ENCODE assay signal across 8 cellular contexts in the genomic region with DNA sequence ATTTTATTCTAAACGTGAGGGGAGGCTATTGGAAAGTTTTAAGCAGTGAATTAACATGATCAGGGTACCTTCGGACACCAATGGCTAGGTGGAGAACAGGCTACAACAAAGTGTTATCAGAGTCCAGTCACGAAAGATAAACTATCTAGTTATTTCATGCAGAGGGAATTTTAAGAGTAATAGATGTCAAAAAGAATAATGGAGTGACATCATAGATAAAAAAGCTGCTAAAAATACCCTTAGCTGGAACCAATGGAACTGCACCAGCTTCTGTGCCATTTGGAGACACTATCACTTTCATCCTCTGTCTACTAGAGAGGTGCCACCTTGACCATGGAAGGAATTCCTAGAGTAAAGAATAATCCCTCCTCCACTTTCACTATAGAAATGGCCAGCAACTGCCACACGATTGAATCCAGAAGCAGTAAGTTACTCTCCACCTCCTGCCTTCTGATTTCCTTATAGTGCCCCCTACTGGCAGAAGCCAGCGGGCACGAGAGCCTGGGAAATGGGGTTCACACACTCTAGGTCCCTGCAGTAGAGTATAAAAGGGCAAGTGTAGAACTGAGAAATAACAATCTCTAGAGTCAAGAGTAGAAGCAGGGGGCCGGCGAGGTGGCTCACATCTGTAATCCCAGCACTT. TPM values are rescaled to one million over a fixed set of nuclear protein-coding genes. Genes with fewer than 3 reads are reported as not detected.
DNase-seq lines count a peak whose midpoint lies in the region; ATAC-seq and TF ChIP-seq lines count a peak whose summit lies in the region.

No MANE protein-coding gene starts in this region.

- H3K27ac ChIP-seq in HEK293 (ENCODE audit: extremely low read depth, low read depth, low read length): no peak overlapping the region

- peaks cover 0 to 2% (median 0%) of the 10 kb centered on the region in 5 experiments for H3K9me3 Mint-ChIP-seq in brain

- TF ChIP-seq CTCF in AG09319 (IDR thresholded peaks at IDR 0.05; ENCODE audit: low read depth, low read length) (peak; percentile 24), HEK293 (tag by site-specific recombination; IDR thresholded peaks at IDR 0.05) (0 out of 2 replicates have a peak, but pooled peaks have one; percentile 32), brain (conservative IDR thresholded peaks at IDR 0.05) (peak; percentile 27 to 56)

- POLR2A ChIA-PET in HEK293 (lab: Yijun Ruan, JAX): interaction anchor here (0.9 to 1.3 kb wide), 2 partner anchors 99 to 112 kb away, joined by 4 to 5 read pairs; partner anchors contain the start of gene SLC47A1

- peak overlapping the region in 3 of 5 experiments; percentile 53 to 72 (median 68) for H3K4me3 Mint-ChIP-seq in brain

- peaks cover 53% of the 10 kb centered on the region for H3K4me1 Mint-ChIP-seq in brain

- H3K27ac Mint-ChIP-seq in brain: peak overlapping the region in 3 of 5 experiments; percentile 12 to 82 (median 73)

- no peaks in the 10 kb centered on the region for H3K36me3 Mint-ChIP-seq in brain

- no peaks in the 10 kb centered on the region for H3K36me3 ChIP-seq in HEK293 (ENCODE audit: control insufficient read depth in 2 of 2, insufficient read depth in 1 of 2, low read length in 2 of 2)

- no peak for DNase-seq in AG09319 (ENCODE audit: extremely low read depth, low read depth)
- peak in 4 of 5 experiments; percentile 5 to 64 (median 18) for DNase-seq in T-helper 2 cell
- DNase-seq in lung microvascular endothelial cell (ENCODE audit: low read depth in 2 of 2): peak; percentile 6 to 12
- peak; percentile 20 for DNase-seq in stimulated activated naive CD4-positive, alpha-beta T cell treated with Interleukin-2 at 50 U/mL for 16 hours (lab: John Stamatoyannopoulos, UW)

- H3K9me3 ChIP-seq in HEK293 (ENCODE audit: control insufficient read depth, insufficient read depth, low read depth, low read length): no peaks in the 10 kb centered on the region

- H3K27me3 Mint-ChIP-seq in brain: peaks cover 14% of the 10 kb centered on the region

- no peak for ATAC-seq in GM21619 (IDR thresholded peaks at IDR 0.05; ENCODE audit: unreplicated experiment)
- no peak for ATAC-seq in GM19395 (IDR thresholded peaks at IDR 0.05; ENCODE audit: unreplicated experiment)

- CTCF ChIA-PET in HEK293 (lab: Yijun Ruan, JAX): interaction anchor here (0.5 to 5.1 kb wide), 20 partner anchors 10 to 208 kb away, joined by 3 to 35 read pairs (median 4); no protein-coding TSS in a partner anchor

- peaks cover 31% of the 10 kb centered on the region for H3K4me1 ChIP-seq in HEK293 (ENCODE audit: control insufficient read depth, insufficient read depth, low read length)

- no peak overlapping the region for H3K4me3 ChIP-seq in HEK293 (ENCODE audit: low read depth, low read length)

TF ChIP-seq in HEK293, 187 proteins besides CTCF, POLR2A, EP300 and RAD21:
- TF ChIP-seq ZNF211 (tag by site-specific recombination; IDR thresholded peaks at IDR 0.05; ENCODE audit: low read depth) (no peak), ZNF544 (tag by site-specific recombination; IDR thresholded peaks at IDR 0.05) (no peak), ZBTB26 (tag by site-specific recombination; optimal IDR thresholded peaks at IDR 0.05) (peak; percentile 15), ZNF654 (tag by site-specific recombination; IDR thresholded peaks at IDR 0.05; ENCODE audit: low read depth) (peak; percentile 54), ZNF155 (tag by site-specific recombination; IDR thresholded peaks at IDR 0.05) (no peak), SP7 (tag by site-specific recombination; IDR thresholded peaks at IDR 0.05) (0 out of 2 replicates have a peak, but pooled peaks have one; percentile 12), GFI1B (tag by site-specific recombination; IDR thresholded peaks at IDR 0.05) (no peak), ZNF561 (tag by site-specific recombination; IDR thresholded peaks at IDR 0.05; ENCODE audit: borderline replicate concordance) (0 out of 2 replicates have a peak, but pooled peaks have one; percentile 30), ZNF423 (tag by site-specific recombination; IDR thresholded peaks at IDR 0.05) (no peak), SETDB1 (IDR thresholded peaks at IDR 0.05; ENCODE audit: insufficient read length, low read length) (no peak), ZNF660 (tag by site-specific recombination; IDR thresholded peaks at IDR 0.05) (no peak), OSR2 (tag by site-specific recombination; IDR thresholded peaks at IDR 0.05) (no peak; the same call in 1 of the 2 replicates), PRDM1 (tag by site-specific recombination; IDR thresholded peaks at IDR 0.05) (peak; percentile 49; the same call in 1 of the 2 replicates), KLF1 (tag by site-specific recombination; IDR thresholded peaks at IDR 0.05) (no peak)
- TF ChIP-seq, protein P1, sequence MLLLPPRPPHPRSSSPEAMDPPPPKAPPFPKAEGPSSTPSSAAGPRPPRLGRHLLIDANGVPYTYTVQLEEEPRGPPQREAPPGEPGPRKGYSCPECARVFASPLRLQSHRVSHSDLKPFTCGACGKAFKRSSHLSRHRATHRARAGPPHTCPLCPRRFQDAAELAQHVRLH (tag by site-specific recombination; IDR thresholded peaks at IDR 0.05): peak; percentile 74; the same call in 1 of the 2 replicates
- TF ChIP-seq, protein P2, sequence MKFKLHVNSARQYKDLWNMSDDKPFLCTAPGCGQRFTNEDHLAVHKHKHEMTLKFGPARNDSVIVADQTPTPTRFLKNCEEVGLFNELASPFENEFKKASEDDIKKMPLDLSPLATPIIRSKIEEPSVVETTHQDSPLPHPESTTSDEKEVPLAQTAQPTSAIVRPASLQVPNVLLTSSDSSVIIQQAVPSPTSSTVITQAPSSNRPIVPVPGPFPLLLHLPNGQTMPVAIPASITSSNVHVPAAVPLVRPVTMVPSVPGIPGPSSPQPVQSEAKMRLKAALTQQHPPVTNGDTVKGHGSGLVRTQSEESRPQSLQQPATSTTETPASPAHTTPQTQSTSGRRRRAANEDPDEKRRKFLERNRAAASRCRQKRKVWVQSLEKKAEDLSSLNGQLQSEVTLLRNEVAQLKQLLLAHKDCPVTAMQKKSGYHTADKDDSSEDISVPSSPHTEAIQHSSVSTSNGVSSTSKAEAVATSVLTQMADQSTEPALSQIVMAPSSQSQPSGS (tag by site-specific recombination; IDR thresholded peaks at IDR 0.05; ENCODE audit: low read depth): peak; percentile 65
- TF ChIP-seq, protein P3, sequence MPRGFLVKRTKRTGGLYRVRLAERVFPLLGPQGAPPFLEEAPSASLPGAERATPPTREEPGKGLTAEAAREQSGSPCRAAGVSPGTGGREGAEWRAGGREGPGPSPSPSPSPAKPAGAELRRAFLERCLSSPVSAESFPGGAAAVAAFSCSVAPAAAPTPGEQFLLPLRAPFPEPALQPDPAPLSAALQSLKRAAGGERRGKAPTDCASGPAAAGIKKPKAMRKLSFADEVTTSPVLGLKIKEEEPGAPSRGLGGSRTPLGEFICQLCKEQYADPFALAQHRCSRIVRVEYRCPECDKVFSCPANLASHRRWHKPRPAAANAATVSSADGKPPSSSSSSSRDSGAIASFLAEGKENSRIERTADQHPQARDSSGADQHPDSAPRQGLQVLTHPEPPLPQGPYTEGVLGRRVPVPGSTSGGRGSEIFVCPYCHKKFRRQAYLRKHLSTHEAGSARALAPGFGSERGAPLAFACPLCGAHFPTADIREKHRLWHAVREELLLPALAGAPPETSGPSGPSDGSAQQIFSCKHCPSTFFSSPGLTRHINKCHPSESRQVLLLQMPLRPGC (tag by site-specific recombination; IDR thresholded peaks at IDR 0.05): no peak
- TF ChIP-seq, protein P4, sequence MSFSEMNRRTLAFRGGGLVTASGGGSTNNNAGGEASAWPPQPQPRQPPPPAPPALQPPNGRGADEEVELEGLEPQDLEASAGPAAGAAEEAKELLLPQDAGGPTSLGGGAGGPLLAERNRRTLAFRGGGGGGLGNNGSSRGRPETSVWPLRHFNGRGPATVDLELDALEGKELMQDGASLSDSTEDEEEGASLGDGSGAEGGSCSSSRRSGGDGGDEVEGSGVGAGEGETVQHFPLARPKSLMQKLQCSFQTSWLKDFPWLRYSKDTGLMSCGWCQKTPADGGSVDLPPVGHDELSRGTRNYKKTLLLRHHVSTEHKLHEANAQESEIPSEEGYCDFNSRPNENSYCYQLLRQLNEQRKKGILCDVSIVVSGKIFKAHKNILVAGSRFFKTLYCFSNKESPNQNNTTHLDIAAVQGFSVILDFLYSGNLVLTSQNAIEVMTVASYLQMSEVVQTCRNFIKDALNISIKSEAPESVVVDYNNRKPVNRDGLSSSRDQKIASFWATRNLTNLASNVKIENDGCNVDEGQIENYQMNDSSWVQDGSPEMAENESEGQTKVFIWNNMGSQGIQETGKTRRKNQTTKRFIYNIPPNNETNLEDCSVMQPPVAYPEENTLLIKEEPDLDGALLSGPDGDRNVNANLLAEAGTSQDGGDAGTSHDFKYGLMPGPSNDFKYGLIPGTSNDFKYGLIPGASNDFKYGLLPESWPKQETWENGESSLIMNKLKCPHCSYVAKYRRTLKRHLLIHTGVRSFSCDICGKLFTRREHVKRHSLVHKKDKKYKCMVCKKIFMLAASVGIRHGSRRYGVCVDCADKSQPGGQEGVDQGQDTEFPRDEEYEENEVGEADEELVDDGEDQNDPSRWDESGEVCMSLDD (tag by site-specific recombination; IDR thresholded peaks at IDR 0.05): peak; percentile 51; the same call in 1 of the 2 replicates

RNA-seq across cellular contexts. Expression of gene ALDH3A2, which starts 2.8 kb away (rescaled TPM):
- polyA plus RNA-seq in brain (ENCODE audit: insufficient read depth, low read depth, low replicate concordance): 32.5 TPM
- total RNA-seq in lung microvascular endothelial cell: 18.7 and 73.8 TPM in 2 replicates
